Comparison of ENCODE assay signal across 14 cellular contexts in the genomic region with DNA sequence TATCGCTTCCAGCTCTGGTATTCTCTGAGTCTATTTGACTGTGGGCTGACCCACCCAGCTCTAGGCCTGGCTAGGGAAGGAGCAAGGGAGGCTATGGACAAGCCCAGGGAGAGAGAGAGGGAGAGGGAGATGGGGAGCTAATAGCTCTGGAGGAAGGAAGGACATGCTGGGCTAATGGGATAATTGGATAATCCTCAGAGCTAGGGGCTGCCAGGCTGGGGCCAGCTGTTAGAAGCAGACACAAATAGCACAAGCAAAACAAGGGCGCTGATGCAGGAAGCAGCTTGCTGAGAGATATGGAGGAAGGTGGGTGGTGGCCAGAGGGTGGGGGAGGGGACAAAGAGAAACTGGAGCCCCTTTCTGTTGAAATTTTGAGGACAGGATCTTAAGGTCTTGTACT. TPM values are rescaled to one million over a fixed set of nuclear protein-coding genes. Genes with fewer than 3 reads are reported as not detected.
DNase-seq lines count a peak whose midpoint lies in the region; ATAC-seq and TF ChIP-seq lines count a peak whose summit lies in the region.
"Had no signal": no experiment of that assay in that cellular context is flagged by ENCODE, and none has a peak within 500 bp of the region (broad histone marks: within the 10 kb centered on the region; RNA-seq: fewer than 3 reads in every experiment).

No MANE protein-coding gene starts in this region.

- no peak overlapping the region for H3K27ac ChIP-seq in gastrocnemius medialis
- H3K27ac ChIP-seq: foreskin keratinocyte, parathyroid adenoma had no signal

- H3K4me3 Mint-ChIP-seq in activated T-helper 17 cell treated with anti-CD3 and anti-CD28 coated beads, Interleukin-2, amount 50 U/mL, for 72 hours: no peak overlapping the region
- H3K4me3 Mint-ChIP-seq: activated CD4-positive, alpha-beta memory T cell treated with anti-CD3 and anti-CD28 coated beads for 36 hours; activated naive CD8-positive, alpha-beta T cell had no signal

- no peaks in the 10 kb centered on the region for H3K36me3 Mint-ChIP-seq in activated T-helper 17 cell treated with anti-CD3 and anti-CD28 coated beads, Interleukin-2, amount 50 U/mL, for 72 hours (ENCODE audit: low read depth)
- H3K36me3 Mint-ChIP-seq: activated CD4-positive, alpha-beta memory T cell treated with anti-CD3 and anti-CD28 coated beads for 36 hours had no signal

- H3K4me3 ChIP-seq in retinal pigment epithelial cell (ENCODE audit: low read length) (no peak overlapping the region), gastrocnemius medialis (no peak overlapping the region)

- DNase-seq in NCI-H1092 treated with DMSO at 0.1 percent for 48 hours (lab: John Stamatoyannopoulos, UW) (peak; percentile 20), NCI-H82 treated with DMSO at 0.1 percent for 48 hours (lab: John Stamatoyannopoulos, UW; ENCODE audit: unreplicated experiment) (peak; percentile 93), Right ventricle myocardium superior (no peak), retinal pigment epithelial cell (ENCODE audit: low read depth) (peak; percentile 29), gastrocnemius medialis (no peak)
- DNase-seq: activated CD4-positive, alpha-beta memory T cell treated with anti-CD3 and anti-CD28 coated beads for 36 hours; foreskin keratinocyte; kidney glomerular epithelial cell; NCI-H510A treated with DMSO at 0.1 percent for 48 hours; stimulated activated CD4-positive, alpha-beta T cell treated with anti-CD3 and anti-CD28 coated beads, Interleukin-4, amount 100 ng/mL, for 1 hour had no signal

- peaks cover 7% of the 10 kb centered on the region for H3K4me1 Mint-ChIP-seq in activated T-helper 17 cell treated with anti-CD3 and anti-CD28 coated beads, Interleukin-2, amount 50 U/mL, for 72 hours

- H3K27me3 ChIP-seq in gastrocnemius medialis: no peaks in the 10 kb centered on the region

- ATAC-seq in Right ventricle myocardium superior (ENCODE audit: poor library complexity): peak; percentile 23
- no peak for ATAC-seq in gastrocnemius medialis
- no peak for ATAC-seq in GM18909 (IDR thresholded peaks at IDR 0.05; ENCODE audit: poor library complexity, unreplicated experiment)
- no peak for ATAC-seq in activated T-helper 17 cell treated with anti-CD3 and anti-CD28 coated beads, Interleukin-2, amount 50 U/mL, for 72 hours (replicated peaks)
- ATAC-seq: foreskin keratinocyte had no signal

- TF ChIP-seq CTCF in retinal pigment epithelial cell (conservative IDR thresholded peaks at IDR 0.05; ENCODE audit: low read depth, low read length) (no peak), gastrocnemius medialis (IDR thresholded peaks at IDR 0.05 in 4 of 5, conservative IDR thresholded peaks at IDR 0.05 in 1 of 5) (no peak)

- in situ Hi-C loops in gastrocnemius medialis (cut with MboI; ENCODE audit: low sequenced_read_pairs in 4 of 4): no loop called here

- H3K4me1 ChIP-seq in gastrocnemius medialis: peaks cover 0 to 8% of the 10 kb centered on the region in 2 donors
- H3K4me1 ChIP-seq: foreskin keratinocyte, parathyroid adenoma had no signal

- H3K27me3 Mint-ChIP-seq in activated T-helper 17 cell treated with anti-CD3 and anti-CD28 coated beads, Interleukin-2, amount 50 U/mL, for 72 hours: no peaks in the 10 kb centered on the region
- H3K27me3 Mint-ChIP-seq: activated CD4-positive, alpha-beta memory T cell treated with anti-CD3 and anti-CD28 coated beads for 36 hours; activated naive CD8-positive, alpha-beta T cell had no signal

- intact Hi-C loops in Right ventricle myocardium superior (cut with DNase I): no loop called here
- intact Hi-C loops in gastrocnemius medialis (cut with DNase I; ENCODE audit: low total_unique reads): no loop called here

- H3K9me3 ChIP-seq in gastrocnemius medialis: no peaks in the 10 kb centered on the region

- no peaks in the 10 kb centered on the region for H3K36me3 ChIP-seq in gastrocnemius medialis

- H3K27ac Mint-ChIP-seq in activated T-helper 17 cell treated with anti-CD3 and anti-CD28 coated beads, Interleukin-2, amount 50 U/mL, for 72 hours: no peak overlapping the region
- H3K27ac Mint-ChIP-seq: activated CD4-positive, alpha-beta memory T cell treated with anti-CD3 and anti-CD28 coated beads for 36 hours; activated naive CD8-positive, alpha-beta T cell had no signal

- TF ChIP-seq POLR2A in gastrocnemius medialis (IDR thresholded peaks at IDR 0.05): no peak

- no peaks in the 10 kb centered on the region for H3K9me3 Mint-ChIP-seq in activated T-helper 17 cell treated with anti-CD3 and anti-CD28 coated beads, Interleukin-2, amount 50 U/mL, for 72 hours

RNA-seq across cellular contexts. Expression of a gene that starts 23.2 kb away (rescaled TPM):
- 4.1 TPM for total RNA-seq in Right ventricle myocardium superior
- 1 to 10 TPM in 3 of 4 donors, under 1 TPM in 1; 0.39 to 3.6 (median 1.2) TPM for total RNA-seq in gastrocnemius medialis
- total RNA-seq in activated T-helper 17 cell treated with anti-CD3 and anti-CD28 coated beads, Interleukin-2, amount 50 U/mL, for 72 hours: 10 to 100 TPM; 25.9 to 47.8 TPM

RNA-seq across cellular contexts. Expression of a gene that starts 44.5 kb away (rescaled TPM):
- total RNA-seq in Right ventricle myocardium superior: 1.7 TPM
- under 1 TPM; 0.20 to 0.25 (median 0.22) TPM for total RNA-seq in gastrocnemius medialis
- total RNA-seq in activated T-helper 17 cell treated with anti-CD3 and anti-CD28 coated beads, Interleukin-2, amount 50 U/mL, for 72 hours: 1 to 10 TPM in 1 of 2 donors, not detected in 1; 1.5 TPM
- total RNA-seq: foreskin keratinocyte had no signal

Comparison
In these comparisons a context has a peak if more than half of its experiments do, and no peak if none do; other contexts are left out.
1. DNase-seq: peak in NCI-H1092 treated with DMSO at 0.1 percent for 48 hours (single experiment), NCI-H82 treated with DMSO at 0.1 percent for 48 hours (single experiment) and retinal pigment epithelial cell (single experiment); none in Right ventricle myocardium superior (single experiment) and gastrocnemius medialis (0 of 2).